In genomic region chr2:9664365-9664764, GRCh38 we compare ENCODE assay signal across 25 cellular contexts.
"Had no signal": no experiment of that assay in that cellular context is flagged by ENCODE, and none has a peak within 500 bp of the region (broad histone marks: within the 10 kb centered on the region; RNA-seq: fewer than 3 reads in every experiment).

No MANE protein-coding gene starts in this region.

- H3K36me3 ChIP-seq: left lung, lower lobe of right lung, ovary, prostate gland, tibial nerve, uterus had no signal

- H3K36me3 Mint-ChIP-seq: immature natural killer cell; naive thymus-derived CD8-positive, alpha-beta T cell; type B pancreatic cell had no signal

- H3K4me3 Mint-ChIP-seq: naive thymus-derived CD8-positive, alpha-beta T cell; stimulated activated naive CD8-positive, alpha-beta T cell treated with anti-CD3 and anti-CD28 coated beads, Interleukin-15, amount 100 ng/mL, for 72 hours; type B pancreatic cell had no signal

- H3K27ac ChIP-seq: left lung, lower lobe of right lung, ovary, prostate gland, skin epidermis, tibial nerve, uterus had no signal

- H3K4me3 ChIP-seq: left lung, lower lobe of right lung, ovary, prostate gland, skin epidermis, tibial nerve, uterus had no signal

- DNase-seq: hypothalamus; immature natural killer cell; kidney; left colon; left lung; lower lobe of right lung; mammary epithelial cell; mesenchymal stem cell; naive thymus-derived CD8-positive, alpha-beta T cell; ovary; retina; right cardiac atrium; stimulated activated CD4-positive, alpha-beta T cell treated with anti-CD3 and anti-CD28 coated beads, Interleukin-12 subunit alpha, Interleukin-12 subunit beta, amount 100 ng/mL, for 4 hours; stimulated activated CD4-positive, alpha-beta T cell treated with anti-CD3 and anti-CD28 coated beads, Interleukin-15, amount 100 ng/mL, for 24 hours; stimulated activated CD4-positive, alpha-beta T cell treated with anti-CD3 and anti-CD28 coated beads, Interleukin-2, amount 100 ng/mL, for 24 hours; stimulated activated CD4-positive, alpha-beta T cell treated with anti-CD3 and anti-CD28 coated beads, Interleukin-4, amount 100 ng/mL, for 1 hour; stimulated activated naive CD4-positive, alpha-beta T cell treated with Interleukin-2 at 50 U/mL for 16 hours; stimulated activated naive CD8-positive, alpha-beta T cell treated with anti-CD3 and anti-CD28 coated beads, Interleukin-15, amount 100 ng/mL, for 72 hours; substantia nigra; uterus had no signal

- H3K27ac Mint-ChIP-seq: naive thymus-derived CD8-positive, alpha-beta T cell; stimulated activated naive CD8-positive, alpha-beta T cell treated with anti-CD3 and anti-CD28 coated beads, Interleukin-15, amount 100 ng/mL, for 72 hours; type B pancreatic cell had no signal

- ATAC-seq: left colon; left lung; lower lobe of right lung; naive thymus-derived CD8-positive, alpha-beta T cell; right cardiac atrium; sciatic nerve; stimulated activated naive CD8-positive, alpha-beta T cell treated with anti-CD3 and anti-CD28 coated beads, Interleukin-15, amount 100 ng/mL, for 72 hours had no signal

- H3K27me3 ChIP-seq: left lung, ovary, tibial nerve, uterus had no signal

- H3K9me3 ChIP-seq: left lung, lower lobe of right lung, ovary, prostate gland, tibial nerve, uterus had no signal

- H3K9me3 Mint-ChIP-seq: immature natural killer cell; naive thymus-derived CD8-positive, alpha-beta T cell; stimulated activated naive CD8-positive, alpha-beta T cell treated with anti-CD3 and anti-CD28 coated beads, Interleukin-15, amount 100 ng/mL, for 72 hours; type B pancreatic cell had no signal

- H3K4me1 ChIP-seq: left lung, lower lobe of right lung, uterus had no signal

- H3K27me3 Mint-ChIP-seq: naive thymus-derived CD8-positive, alpha-beta T cell had no signal
